ENCODE assay signal across 15 cellular contexts in the genomic region with DNA sequence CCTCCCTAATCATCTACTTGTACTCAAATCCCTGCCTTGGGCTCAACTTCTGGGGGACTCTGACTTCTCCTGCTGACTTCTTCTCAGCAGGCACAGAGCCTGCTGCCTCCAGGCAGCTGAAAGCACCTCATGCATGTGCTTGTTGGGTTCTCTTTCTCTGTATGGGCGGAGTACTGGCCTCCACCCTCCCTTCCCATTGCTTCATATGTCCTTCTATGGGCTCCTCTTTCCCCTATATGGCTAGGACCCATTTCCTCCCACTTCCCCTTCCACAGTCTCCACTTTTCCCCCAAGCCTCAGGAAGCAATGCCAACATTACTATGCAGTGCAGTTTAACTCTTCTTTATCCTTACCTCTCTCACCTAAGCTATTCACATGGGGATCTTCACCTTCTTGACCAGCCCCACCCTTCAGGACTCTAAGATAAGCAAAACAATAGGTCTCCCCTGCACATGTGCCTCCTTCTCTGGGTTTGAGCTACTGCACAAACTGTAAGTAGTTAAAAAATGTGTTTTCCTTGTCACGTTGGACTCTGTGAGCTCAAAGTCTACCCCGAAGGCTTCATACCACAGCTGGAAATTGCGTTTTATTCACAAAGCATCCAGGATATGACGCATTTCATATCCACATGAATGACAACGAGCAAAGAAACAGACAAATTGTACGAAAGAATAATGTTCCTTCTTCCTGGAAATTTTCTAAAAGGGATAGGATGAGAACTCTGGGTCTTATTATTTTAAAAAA.
"Had no signal": no experiment of that assay in that cellular context is flagged by ENCODE, and none has a peak within 500 bp of the region (broad histone marks: within the 10 kb centered on the region; RNA-seq: fewer than 3 reads in every experiment).

No MANE protein-coding gene starts in this region.

- H3K9me3 Mint-ChIP-seq: activated CD4-positive, alpha-beta memory T cell treated with anti-CD3 and anti-CD28 coated beads for 36 hours; activated T-cell treated with anti-CD3 and anti-CD28 coated beads, Interleukin-2, amount 50 U/mL, for 24 hours; immature natural killer cell had no signal

- H3K27me3 Mint-ChIP-seq: activated CD4-positive, alpha-beta memory T cell treated with anti-CD3 and anti-CD28 coated beads for 36 hours had no signal

- DNase-seq: activated CD4-positive, alpha-beta memory T cell treated with anti-CD3 and anti-CD28 coated beads for 36 hours; activated effector memory CD4-positive, alpha-beta T cell treated with Interleukin-2 at 50 U/mL for 16 hours; activated naive CD4-positive, alpha-beta T cell treated with anti-CD3 and anti-CD28 coated beads, Interleukin-2, amount 50 U/mL, for 16 hours; activated T-cell treated with anti-CD3 and anti-CD28 coated beads, Interleukin-2, amount 50 U/mL, for 24 hours; amniotic stem cell; central memory CD4-positive, alpha-beta T cell; colonic mucosa; immature natural killer cell; pancreas; stomach; testis; upper lobe of left lung had no signal

- H3K27ac ChIP-seq: colonic mucosa, pancreas, stomach, testis, upper lobe of left lung, VCaP had no signal

- H3K4me1 Mint-ChIP-seq: immature natural killer cell had no signal

- H3K36me3 ChIP-seq: colonic mucosa, pancreas, stomach, upper lobe of left lung had no signal

- H3K9me3 ChIP-seq: colonic mucosa, pancreas, stomach, testis, upper lobe of left lung had no signal

- H3K36me3 Mint-ChIP-seq: activated CD4-positive, alpha-beta memory T cell treated with anti-CD3 and anti-CD28 coated beads for 36 hours had no signal

- H3K4me1 ChIP-seq: colonic mucosa, pancreas, stomach, testis had no signal

- H3K4me3 ChIP-seq: colonic mucosa, lung, pancreas, stomach, testis, upper lobe of left lung had no signal

- H3K27ac Mint-ChIP-seq: activated CD4-positive, alpha-beta memory T cell treated with anti-CD3 and anti-CD28 coated beads for 36 hours; activated T-cell treated with anti-CD3 and anti-CD28 coated beads, Interleukin-2, amount 50 U/mL, for 24 hours; immature natural killer cell had no signal

- ATAC-seq: pancreas, sciatic nerve had no signal

- H3K4me3 Mint-ChIP-seq: activated CD4-positive, alpha-beta memory T cell treated with anti-CD3 and anti-CD28 coated beads for 36 hours; activated T-cell treated with anti-CD3 and anti-CD28 coated beads, Interleukin-2, amount 50 U/mL, for 24 hours; immature natural killer cell had no signal

- H3K27me3 ChIP-seq: colonic mucosa, pancreas, stomach, testis, upper lobe of left lung had no signal
